Comparison of ENCODE assay signal across 8 cellular contexts in genomic region chr5:154937718-154938466, GRCh38. TPM values are rescaled to one million over a fixed set of nuclear protein-coding genes. Genes with fewer than 3 reads are reported as not detected.
DNase-seq lines count a peak whose midpoint lies in the region; TF ChIP-seq lines count a peak whose summit lies in the region.

TSS of gene GEMIN5 (minus strand) at chr5:154938211. CDS start at chr5:154938133, 78 bp downstream.

- DNase-seq in EL (peak; percentile 86), GM23248 (peak; percentile 96), Kasumi-1 (lab: John Stamatoyannopoulos, UW) (peak; percentile 85 to 91), SHP77 (lab: John Stamatoyannopoulos, UW) (peak; percentile 73 to 88), activated gamma-delta T cell (lab: John Stamatoyannopoulos, UW) (peak; percentile 71), foreskin fibroblast (peak; percentile 85 to 96), neural crest cell (ENCODE audit: low read depth, low spot score) (peak; percentile 72)

- H3K4me1 ChIP-seq in GM23248 (ENCODE audit: insufficient read depth) (peaks cover 27% of the 10 kb centered on the region), stomach smooth muscle (ENCODE audit: control insufficient read depth, insufficient read depth, low read length) (peaks cover 18% of the 10 kb centered on the region)

- 1% methylated on average over 53 to 61 of the region's 61 CpGs for WGBS in GM23248 (ENCODE audit: low coverage in 1 of 2, low lambda C conversion rate in 2 of 2, missing lambda C conversion rate in 2 of 2), 2 experiments

- H4K20me1 ChIP-seq in GM23248 (ENCODE audit: insufficient read depth), result peaks cover 6% of the 10 kb centered on the region; the same call in 1 of the 2 replicates

- H3K27ac ChIP-seq in GM23248 (peak within 1 kb of the TSS; percentile 31; the same call in 1 of the 2 replicates), stomach smooth muscle (ENCODE audit: low read length) (peak within 1 kb of the TSS; percentile 31)

- H3F3A ChIP-seq in GM23248 (ENCODE audit: insufficient read depth), result 0 out of 2 replicates have a peak, but pooled peaks cover 6% of the 10 kb centered on the region

- H3K4me2 ChIP-seq in GM23248 (ENCODE audit: unreplicated experiment), result peak within 1 kb of the TSS; percentile 93

- H3K4me3 Mint-ChIP-seq in neural crest cell, result peak within 1 kb of the TSS; percentile 98

- H2AFZ ChIP-seq in GM23248, result peak within 1 kb of the TSS; percentile 99

- in situ Hi-C loops in GM23248 (cut with MboI), result no loop called here

- H3K9me3 ChIP-seq in GM23248 (ENCODE audit: low read depth), result no peaks in the 10 kb centered on the region
- no peaks in the 10 kb centered on the region for H3K9me3 ChIP-seq in stomach smooth muscle (ENCODE audit: control insufficient read depth in 2 of 2, low read length in 2 of 2)

- H3K79me2 ChIP-seq in GM23248 (ENCODE audit: insufficient read depth), result peaks cover 56% of the 10 kb centered on the region

- peaks cover 4% of the 10 kb centered on the region for H3K36me3 Mint-ChIP-seq in neural crest cell (ENCODE audit: low read depth)

- H3K4me1 Mint-ChIP-seq in neural crest cell, result peaks cover 48% of the 10 kb centered on the region

- H3K27me3 Mint-ChIP-seq in neural crest cell (ENCODE audit: low read depth), result no peaks in the 10 kb centered on the region

- no peaks in the 10 kb centered on the region for H3K27me3 ChIP-seq in GM23248 (replicated peaks; ENCODE audit: insufficient read depth)
- H3K27me3 ChIP-seq in stomach smooth muscle (ENCODE audit: control insufficient read depth in 1 of 2, insufficient read depth in 2 of 2, low read length in 2 of 2), result no peaks in the 10 kb centered on the region

- no peaks in the 10 kb centered on the region for H3K9me2 ChIP-seq in GM23248 (ENCODE audit: insufficient read depth)

- H3K9ac ChIP-seq in GM23248 (peak within 1 kb of the TSS; percentile 80), stomach smooth muscle (ENCODE audit: low read length in 2 of 2) (peak within 1 kb of the TSS; percentile 82 to 89)

- peak within 1 kb of the TSS; percentile 82 for H3K27ac Mint-ChIP-seq in neural crest cell (ENCODE audit: unreplicated experiment)

- peak within 1 kb of the TSS; percentile 88 for H3K4me3 ChIP-seq in GM23248
- H3K4me3 ChIP-seq in foreskin fibroblast (ENCODE audit: low read depth in 1 of 2, low read length in 2 of 2), result peak within 1 kb of the TSS; percentile 89 to 91
- peak within 1 kb of the TSS; percentile 89 to 97 for H3K4me3 ChIP-seq in stomach smooth muscle (ENCODE audit: low read length in 2 of 2)

- no peak for TF ChIP-seq CTCF in foreskin fibroblast (IDR thresholded peaks at IDR 0.05; ENCODE audit: low read depth, low read length)
- TF ChIP-seq CTCF in neural crest cell (conservative IDR thresholded peaks at IDR 0.05), result no peak

- H3K9me3 Mint-ChIP-seq in neural crest cell, result no peaks in the 10 kb centered on the region

- H3K36me3 ChIP-seq in GM23248 (ENCODE audit: low read depth), result peaks cover 8% of the 10 kb centered on the region; the same call in 1 of the 2 replicates
- no peaks in the 10 kb centered on the region for H3K36me3 ChIP-seq in stomach smooth muscle (ENCODE audit: control insufficient read depth in 2 of 2, insufficient read depth in 2 of 2, low read length in 2 of 2)

RNA-seq across cellular contexts. Expression of gene GEMIN5, which starts in this region (rescaled TPM):
- total RNA-seq in GM23248 (2014; rRNA removed; shearing (Covaris generic)), result 10.6 and 13.8 TPM in 2 replicates
- polyA plus RNA-seq in GM23248 (2016; fragmentation: Nextera tagmentation; extraction: Ambion mirVana), result 9.1 and 9.4 TPM in 2 replicates
- 34.3 and 35.3 TPM in 2 replicates for total RNA-seq in neural crest cell

Comparison
In these comparisons a context has a peak if more than half of its experiments do, and no peak if none do; other contexts are left out.
1. Peak in every context shown above with its lines: DNase-seq, H3K4me3 ChIP-seq and H3K27ac ChIP-seq.